17 cellular contexts compared by ENCODE assay signal in genomic region chr1:181743878-181744312, GRCh38.
DNase-seq lines count a peak whose midpoint lies in the region; ATAC-seq, FAIRE-seq and TF ChIP-seq lines count a peak whose summit lies in the region.
"Had no signal": no experiment of that assay in that cellular context is flagged by ENCODE, and none has a peak within 500 bp of the region (broad histone marks: within the 10 kb centered on the region; RNA-seq: fewer than 3 reads in every experiment).

No MANE protein-coding gene starts in this region.

- H3K4me1 ChIP-seq in lung (ENCODE audit: control insufficient read depth in 2 of 2, insufficient read depth in 2 of 2, low read length in 2 of 2) (peaks cover 0 to 4% of the 10 kb centered on the region in 2 donors), aorta (ENCODE audit: control insufficient read depth in 1 of 2, insufficient read depth in 2 of 2, low read length in 2 of 2) (no peaks in the 10 kb centered on the region)
- H3K4me1 ChIP-seq: colonic mucosa had no signal

- TF ChIP-seq CTCF in lung (IDR thresholded peaks at IDR 0.05; ENCODE audit: control extremely low read depth, extremely low read depth): no peak

- H3K4me3 ChIP-seq in lung (no peak overlapping the region), aorta (ENCODE audit: low read length in 2 of 2) (no peak overlapping the region)
- H3K4me3 ChIP-seq: colonic mucosa, K562 had no signal

- H3K36me3 ChIP-seq in lung (ENCODE audit: control insufficient read depth in 2 of 2, insufficient read depth in 2 of 2, low read length in 2 of 2) (no peaks in the 10 kb centered on the region), aorta (ENCODE audit: control insufficient read depth in 1 of 2, insufficient read depth in 2 of 2, low read length in 1 of 2) (no peaks in the 10 kb centered on the region)
- H3K36me3 ChIP-seq: colonic mucosa had no signal

- peak; percentile 78 for ATAC-seq in Right ventricle myocardium inferior
- ATAC-seq in lung (ENCODE audit: insufficient read depth, low FRiP score): peak; percentile 71
- peak; percentile 61 for ATAC-seq in aorta (ENCODE audit: low FRiP score)
- ATAC-seq: HCT116; K562; stimulated activated memory B cell treated with anti-CD40 and anti-IgM and Interleukin-4, amounts not matched to agents 10 μg/mL and 1 μg/mL and 100 μg/mL, for 72 hours had no signal

- H3K27ac ChIP-seq in lung (ENCODE audit: low read depth in 1 of 2, low read length in 1 of 2) (no peak overlapping the region), aorta (ENCODE audit: low read depth in 1 of 2, low read length in 2 of 2) (no peak overlapping the region)
- H3K27ac ChIP-seq: colonic mucosa had no signal

- intact Hi-C loops in Right ventricle myocardium inferior (cut with DNase I): loop anchor here (10.0 kb wide), 1 partner anchor 191 kb away; no protein-coding TSS in a partner anchor
- intact Hi-C loops in cardiac septum (cut with DNase I): no loop called here
- intact Hi-C loops in aorta (cut with DNase I): no loop called here

- WGBS in lung, 2 donors: 44 to 74% methylated on average over 6 of the region's 6 CpGs
- 0 to 16% methylated on average over 6 of the region's 6 CpGs for WGBS in aorta, 2 donors

- DNase-seq in Right ventricle myocardium inferior (ENCODE audit: missing footprints) (no peak), cardiac septum (ENCODE audit: low spot score) (no peak), RCC 7860 (ENCODE audit: low spot score) (peak; percentile 10), lung (ENCODE audit: low spot score) (peak; percentile 71), aorta (peak; percentile 64 to 84), DMS114 treated with DMSO at 0.1 percent for 48 hours (lab: John Stamatoyannopoulos, UW; ENCODE audit: unreplicated experiment) (no peak), A172 (ENCODE audit: low spot score) (no peak), T-helper 9 cell (no peak)
- DNase-seq: activated B cell treated with CpG ODN at 0.5 μM for 24 hours, colonic mucosa, NCI-H1436, NCI-H82, small intestine had no signal

- H3K27me3 ChIP-seq in lung (ENCODE audit: control insufficient read depth, insufficient read depth) (no peaks in the 10 kb centered on the region), aorta (ENCODE audit: control insufficient read depth in 1 of 2, insufficient read depth in 2 of 2, low read length in 1 of 2) (no peaks in the 10 kb centered on the region)
- H3K27me3 ChIP-seq: colonic mucosa had no signal

- H3K9me3 ChIP-seq in lung (ENCODE audit: control insufficient read depth in 2 of 2, insufficient read depth in 1 of 2, low read length in 1 of 2) (no peaks in the 10 kb centered on the region), aorta (ENCODE audit: control insufficient read depth, low read length) (no peaks in the 10 kb centered on the region)
- H3K9me3 ChIP-seq: colonic mucosa had no signal

- FAIRE-seq in RCC 7860 (lab: Jason Lieb, UNC): no peak
- FAIRE-seq: GM18507, K562, small intestine had no signal

Comparison
In these comparisons a context has a peak if more than half of its experiments do, and no peak if none do; other contexts are left out.
1. DNase-seq: peak in RCC 7860 (single experiment), lung (single experiment) and aorta (2 of 2); none in Right ventricle myocardium inferior (single experiment), cardiac septum (single experiment), DMS114 treated with DMSO at 0.1 percent for 48 hours (single experiment), A172 (single experiment) and T-helper 9 cell (single experiment).
2. Peak in every context shown above with its lines, with median percentiles within 50 percentile points of each other: ATAC-seq.